In genomic region chr19:12773571-12773970, GRCh38 we compare ENCODE assay signal across 2 cellular contexts.
A peak's percentile ranks its signal among the peaks of the same experiment; 100 is the strongest.
TF ChIP-seq lines count a peak whose summit lies in the region.

No MANE protein-coding gene starts in this region.

TF ChIP-seq in GM12878, 131 proteins besides CTCF, POLR2A, EP300 and RAD21:
- TF ChIP-seq ATF7 (IDR thresholded peaks at IDR 0.05; ENCODE audit: low read depth), result peak; percentile 62
- TF ChIP-seq ZNF24 (IDR thresholded peaks at IDR 0.05), result no peak
- no peak for TF ChIP-seq SIX5 (IDR thresholded peaks at IDR 0.05; ENCODE audit: low read depth, low read length, severe bottlenecking)
- TF ChIP-seq, protein P1, sequence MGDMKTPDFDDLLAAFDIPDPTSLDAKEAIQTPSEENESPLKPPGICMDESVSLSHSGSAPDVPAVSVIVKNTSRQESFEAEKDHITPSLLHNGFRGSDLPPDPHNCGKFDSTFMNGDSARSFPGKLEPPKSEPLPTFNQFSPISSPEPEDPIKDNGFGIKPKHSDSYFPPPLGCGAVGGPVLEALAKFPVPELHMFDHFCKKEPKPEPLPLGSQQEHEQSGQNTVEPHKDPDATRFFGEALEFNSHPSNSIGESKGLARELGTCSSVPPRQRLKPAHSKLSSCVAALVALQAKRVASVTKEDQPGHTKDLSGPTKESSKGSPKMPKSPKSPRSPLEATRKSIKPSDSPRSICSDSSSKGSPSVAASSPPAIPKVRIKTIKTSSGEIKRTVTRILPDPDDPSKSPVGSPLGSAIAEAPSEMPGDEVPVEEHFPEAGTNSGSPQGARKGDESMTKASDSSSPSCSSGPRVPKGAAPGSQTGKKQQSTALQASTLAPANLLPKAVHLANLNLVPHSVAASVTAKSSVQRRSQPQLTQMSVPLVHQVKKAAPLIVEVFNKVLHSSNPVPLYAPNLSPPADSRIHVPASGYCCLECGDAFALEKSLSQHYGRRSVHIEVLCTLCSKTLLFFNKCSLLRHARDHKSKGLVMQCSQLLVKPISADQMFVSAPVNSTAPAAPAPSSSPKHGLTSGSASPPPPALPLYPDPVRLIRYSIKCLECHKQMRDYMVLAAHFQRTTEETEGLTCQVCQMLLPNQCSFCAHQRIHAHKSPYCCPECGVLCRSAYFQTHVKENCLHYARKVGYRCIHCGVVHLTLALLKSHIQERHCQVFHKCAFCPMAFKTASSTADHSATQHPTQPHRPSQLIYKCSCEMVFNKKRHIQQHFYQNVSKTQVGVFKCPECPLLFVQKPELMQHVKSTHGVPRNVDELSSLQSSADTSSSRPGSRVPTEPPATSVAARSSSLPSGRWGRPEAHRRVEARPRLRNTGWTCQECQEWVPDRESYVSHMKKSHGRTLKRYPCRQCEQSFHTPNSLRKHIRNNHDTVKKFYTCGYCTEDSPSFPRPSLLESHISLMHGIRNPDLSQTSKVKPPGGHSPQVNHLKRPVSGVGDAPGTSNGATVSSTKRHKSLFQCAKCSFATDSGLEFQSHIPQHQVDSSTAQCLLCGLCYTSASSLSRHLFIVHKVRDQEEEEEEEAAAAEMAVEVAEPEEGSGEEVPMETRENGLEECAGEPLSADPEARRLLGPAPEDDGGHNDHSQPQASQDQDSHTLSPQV (IDR thresholded peaks at IDR 0.05), result no peak
- TF ChIP-seq CBX3 (IDR thresholded peaks at IDR 0.05; ENCODE audit: borderline replicate concordance, low read depth), result no peak
- no peak for TF ChIP-seq HCFC1 (IDR thresholded peaks at IDR 0.05; ENCODE audit: low read length)
- TF ChIP-seq, protein P2, sequence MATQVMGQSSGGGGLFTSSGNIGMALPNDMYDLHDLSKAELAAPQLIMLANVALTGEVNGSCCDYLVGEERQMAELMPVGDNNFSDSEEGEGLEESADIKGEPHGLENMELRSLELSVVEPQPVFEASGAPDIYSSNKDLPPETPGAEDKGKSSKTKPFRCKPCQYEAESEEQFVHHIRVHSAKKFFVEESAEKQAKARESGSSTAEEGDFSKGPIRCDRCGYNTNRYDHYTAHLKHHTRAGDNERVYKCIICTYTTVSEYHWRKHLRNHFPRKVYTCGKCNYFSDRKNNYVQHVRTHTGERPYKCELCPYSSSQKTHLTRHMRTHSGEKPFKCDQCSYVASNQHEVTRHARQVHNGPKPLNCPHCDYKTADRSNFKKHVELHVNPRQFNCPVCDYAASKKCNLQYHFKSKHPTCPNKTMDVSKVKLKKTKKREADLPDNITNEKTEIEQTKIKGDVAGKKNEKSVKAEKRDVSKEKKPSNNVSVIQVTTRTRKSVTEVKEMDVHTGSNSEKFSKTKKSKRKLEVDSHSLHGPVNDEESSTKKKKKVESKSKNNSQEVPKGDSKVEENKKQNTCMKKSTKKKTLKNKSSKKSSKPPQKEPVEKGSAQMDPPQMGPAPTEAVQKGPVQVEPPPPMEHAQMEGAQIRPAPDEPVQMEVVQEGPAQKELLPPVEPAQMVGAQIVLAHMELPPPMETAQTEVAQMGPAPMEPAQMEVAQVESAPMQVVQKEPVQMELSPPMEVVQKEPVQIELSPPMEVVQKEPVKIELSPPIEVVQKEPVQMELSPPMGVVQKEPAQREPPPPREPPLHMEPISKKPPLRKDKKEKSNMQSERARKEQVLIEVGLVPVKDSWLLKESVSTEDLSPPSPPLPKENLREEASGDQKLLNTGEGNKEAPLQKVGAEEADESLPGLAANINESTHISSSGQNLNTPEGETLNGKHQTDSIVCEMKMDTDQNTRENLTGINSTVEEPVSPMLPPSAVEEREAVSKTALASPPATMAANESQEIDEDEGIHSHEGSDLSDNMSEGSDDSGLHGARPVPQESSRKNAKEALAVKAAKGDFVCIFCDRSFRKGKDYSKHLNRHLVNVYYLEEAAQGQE (IDR thresholded peaks at IDR 0.05; ENCODE audit: low read depth, low read length), result no peak
- TF ChIP-seq BHLHE40 (IDR thresholded peaks at IDR 0.05; ENCODE audit: borderline replicate concordance in 1 of 2, low read depth in 2 of 2, low read length in 1 of 2), result no peak
- TF ChIP-seq SMC3 (IDR thresholded peaks at IDR 0.05; ENCODE audit: borderline replicate concordance, low read length), result peak; percentile 16; the same call in 1 of the 2 replicates
- no peak for TF ChIP-seq GABPA (IDR thresholded peaks at IDR 0.05; ENCODE audit: low read depth)
- TF ChIP-seq EED (IDR thresholded peaks at IDR 0.05; ENCODE audit: low read depth), result no peak
- TF ChIP-seq ATF2 (IDR thresholded peaks at IDR 0.05; ENCODE audit: low read length), result no peak
- TF ChIP-seq ZZZ3 (IDR thresholded peaks at IDR 0.05; ENCODE audit: control insufficient read depth, insufficient read length, low read depth), result no peak
- TF ChIP-seq, protein P3, sequence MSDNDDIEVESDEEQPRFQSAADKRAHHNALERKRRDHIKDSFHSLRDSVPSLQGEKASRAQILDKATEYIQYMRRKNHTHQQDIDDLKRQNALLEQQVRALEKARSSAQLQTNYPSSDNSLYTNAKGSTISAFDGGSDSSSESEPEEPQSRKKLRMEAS (IDR thresholded peaks at IDR 0.05; ENCODE audit: low read depth, low read length), result no peak

TF ChIP-seq in neural cell, 6 proteins besides CTCF, POLR2A, EP300 and RAD21:
- no peak for TF ChIP-seq POLR2AphosphoS5 (IDR thresholded peaks at IDR 0.05)
